ENCODE assay signal across 8 cellular contexts in the genomic region with DNA sequence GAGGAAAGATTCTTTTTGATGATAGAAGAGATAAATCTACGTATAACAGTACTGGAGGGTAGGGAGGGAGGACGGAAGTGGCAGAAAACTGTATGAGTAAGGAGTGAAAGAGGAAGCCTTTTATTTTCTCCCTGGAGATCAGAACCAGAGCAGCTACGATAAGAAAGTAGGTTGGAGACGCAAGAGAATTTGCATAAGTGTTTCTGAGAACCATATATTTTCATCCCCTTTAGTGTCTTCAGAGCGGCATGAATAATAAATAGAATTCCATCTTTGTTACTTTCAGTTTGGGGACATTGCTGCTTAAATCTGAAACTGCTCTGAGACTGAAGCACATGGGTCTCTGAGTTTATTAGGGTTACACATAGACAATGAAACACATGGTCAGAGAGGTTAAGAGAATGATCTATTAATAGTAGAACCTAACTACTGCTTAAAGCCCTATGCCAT.
DNase-seq lines count a peak whose midpoint lies in the region; ATAC-seq and TF ChIP-seq lines count a peak whose summit lies in the region.

No MANE protein-coding gene starts in this region.

- no peaks in the 10 kb centered on the region for H3K27me3 Mint-ChIP-seq in activated T-cell treated with anti-CD3 and anti-CD28 coated beads, Interleukin-2, amount 50 U/mL, for 4 hours (ENCODE audit: low read depth)
- H3K27me3 Mint-ChIP-seq in naive thymus-derived CD4-positive, alpha-beta T cell: peaks cover 0 to 14% (median 0%) of the 10 kb centered on the region in 5 donors

- intact Hi-C loops in naive thymus-derived CD4-positive, alpha-beta T cell (cut with micrococcal nuclease): loop anchor here in 1 of 2 donors (10.0 kb wide), 1 partner anchor 135 kb away; no protein-coding TSS in a partner anchor
- intact Hi-C loops in stomach (cut with DNase I; ENCODE audit: low total_unique reads): no loop called here

- TF ChIP-seq POLR2A in stomach (IDR thresholded peaks at IDR 0.05): no peak

- peak; percentile 59 to 75 for ATAC-seq in activated T-cell treated with anti-CD3 and anti-CD28 coated beads, Interleukin-2, amount 50 U/mL, for 4 hours
- peak; percentile 78 for ATAC-seq in HG02938 (IDR thresholded peaks at IDR 0.05; ENCODE audit: unreplicated experiment)
- no peak for ATAC-seq in naive thymus-derived CD4-positive, alpha-beta T cell

- H3K9me3 ChIP-seq in SJSA1 (replicated peaks) (no peaks in the 10 kb centered on the region), stomach (no peaks in the 10 kb centered on the region)
- H3K9me3 ChIP-seq in naive thymus-derived CD4-positive, alpha-beta T cell (ENCODE audit: control insufficient read depth in 2 of 3, low read length in 3 of 3): no peaks in the 10 kb centered on the region

- peaks cover 16% of the 10 kb centered on the region for H3K4me1 Mint-ChIP-seq in activated T-cell treated with anti-CD3 and anti-CD28 coated beads, Interleukin-2, amount 50 U/mL, for 4 hours (ENCODE audit: low read depth)
- H3K4me1 Mint-ChIP-seq in naive thymus-derived CD4-positive, alpha-beta T cell: peaks cover 8 to 32% (median 13%) of the 10 kb centered on the region in 7 donors

- no peaks in the 10 kb centered on the region for H3K36me3 Mint-ChIP-seq in activated T-cell treated with anti-CD3 and anti-CD28 coated beads, Interleukin-2, amount 50 U/mL, for 4 hours (ENCODE audit: insufficient read depth)
- H3K36me3 Mint-ChIP-seq in naive thymus-derived CD4-positive, alpha-beta T cell: no peaks in the 10 kb centered on the region

- H3K27me3 ChIP-seq in SJSA1 (replicated peaks) (no peaks in the 10 kb centered on the region), stomach (no peaks in the 10 kb centered on the region)
- no peaks in the 10 kb centered on the region for H3K27me3 ChIP-seq in naive thymus-derived CD4-positive, alpha-beta T cell (ENCODE audit: control insufficient read depth in 2 of 2, insufficient read depth in 2 of 2, low read length in 2 of 2)

- peak overlapping the region in 5 of 9 donors; percentile 0 to 76 (median 10) for H3K27ac Mint-ChIP-seq in naive thymus-derived CD4-positive, alpha-beta T cell

- 33 to 55% (median 41%) methylated on average over 5 of the region's 5 CpGs for WGBS in stomach, 5 donors

- H3K36me3 ChIP-seq in SJSA1: no peaks in the 10 kb centered on the region
- H3K36me3 ChIP-seq in naive thymus-derived CD4-positive, alpha-beta T cell (ENCODE audit: control insufficient read depth in 2 of 3, insufficient read depth in 3 of 3, low read length in 3 of 3): no peaks in the 10 kb centered on the region
- H3K36me3 ChIP-seq in stomach: no peaks in the 10 kb centered on the region

- no peak for TF ChIP-seq CTCF in stomach (IDR thresholded peaks at IDR 0.05)

- no peak for TF ChIP-seq EP300 in stomach (IDR thresholded peaks at IDR 0.05)

- peak overlapping the region; percentile 61 for H3K4me3 Mint-ChIP-seq in activated T-cell treated with anti-CD3 and anti-CD28 coated beads, Interleukin-2, amount 50 U/mL, for 4 hours
- H3K4me3 Mint-ChIP-seq in naive thymus-derived CD4-positive, alpha-beta T cell: peak overlapping the region in 9 of 10 donors; percentile 30 to 71 (median 61)

- CTCF ChIA-PET in naive thymus-derived CD4-positive, alpha-beta T cell (lab: Charles Lee): no interaction called here

- H3K9me3 Mint-ChIP-seq in activated T-cell treated with anti-CD3 and anti-CD28 coated beads, Interleukin-2, amount 50 U/mL, for 4 hours: no peaks in the 10 kb centered on the region
- no peaks in the 10 kb centered on the region for H3K9me3 Mint-ChIP-seq in naive thymus-derived CD4-positive, alpha-beta T cell

- POLR2A ChIA-PET in naive thymus-derived CD4-positive, alpha-beta T cell (lab: Charles Lee): no interaction called here

- no peak for DNase-seq in activated T-cell treated with anti-CD3 and anti-CD28 coated beads, Interleukin-2, amount 50 U/mL, for 4 hours
- DNase-seq in activated T-cell treated with anti-CD3 and anti-CD28 coated beads, Interleukin-2, amount 50 U/mL, for 1 hour: no peak
- peak in 1 of 2 experiments; percentile 48 for DNase-seq in SJSA1 (ENCODE audit: low read depth in 1 of 2, low spot score in 2 of 2)
- peak in 3 of 9 donors; percentile 2 to 16 (median 9) for DNase-seq in naive thymus-derived CD4-positive, alpha-beta T cell
- no peak for DNase-seq in stomach
- DNase-seq in NK-92 treated with Interleukin-12 subunit alpha and Interleukin-12 subunit beta, amount 100 ng/mL, for 24 hours (lab: John Stamatoyannopoulos, UW): no peak
- no peak for DNase-seq in HT-29 (ENCODE audit: low spot score)

- H3K4me3 ChIP-seq in SJSA1: peak overlapping the region; percentile 18
- H3K4me3 ChIP-seq in naive thymus-derived CD4-positive, alpha-beta T cell (ENCODE audit: low read length): peak overlapping the region; percentile 16
- peak overlapping the region in 1 of 4 donors; percentile 11 for H3K4me3 ChIP-seq in stomach

- peaks cover 30% of the 10 kb centered on the region for H3K4me1 ChIP-seq in SJSA1 (replicated peaks)
- H3K4me1 ChIP-seq in naive thymus-derived CD4-positive, alpha-beta T cell (ENCODE audit: control insufficient read depth in 2 of 2, insufficient read depth in 2 of 2, low read length in 2 of 2): no peaks in the 10 kb centered on the region
- H3K4me1 ChIP-seq in stomach: peaks cover 6 to 21% (median 14%) of the 10 kb centered on the region in 4 donors

- H3K27ac ChIP-seq in SJSA1 (peak overlapping the region; percentile 50), stomach (peak overlapping the region in 1 of 5 donors; percentile 10)
- no peak overlapping the region for H3K27ac ChIP-seq in naive thymus-derived CD4-positive, alpha-beta T cell (ENCODE audit: low read depth, low read length)
